Comparison of ENCODE assay signal across 9 cellular contexts in genomic region chr12:510071-510825, GRCh38. TPM values are rescaled to one million over a fixed set of nuclear protein-coding genes. Genes with fewer than 3 reads are reported as not detected.
DNase-seq lines count a peak whose midpoint lies in the region; ATAC-seq and TF ChIP-seq lines count a peak whose summit lies in the region.
"Had no signal": no experiment of that assay in that cellular context is flagged by ENCODE, and none has a peak within 500 bp of the region (broad histone marks: within the 10 kb centered on the region; RNA-seq: fewer than 3 reads in every experiment).

No MANE protein-coding gene starts in this region.

- CTCF ChIA-PET in SK-N-SH (lab: Yijun Ruan, JAX), result interaction anchor here (0.8 to 1.4 kb wide), 5 partner anchors 11 to 1073 kb away, joined by 3 to 9 read pairs (median 3); no protein-coding TSS in a partner anchor

- peaks cover 12 to 13% of the 10 kb centered on the region in 2 experiments; a peak in 3 of 4 replicates for H3K4me1 ChIP-seq in SK-N-SH (ENCODE audit: control insufficient read depth in 1 of 2, insufficient read depth in 2 of 2, low read depth in 1 of 2, low read length in 1 of 2)
- peaks cover 0 to 20% (median 0%) of the 10 kb centered on the region in 4 donors for H3K4me1 ChIP-seq in Peyer's patch
- peaks cover 14% of the 10 kb centered on the region for H3K4me1 ChIP-seq in iPS-15b (ENCODE audit: control insufficient read depth, insufficient read depth, low read length)
- H3K4me1 ChIP-seq in tibial nerve, result peaks cover 0 to 4% (median 0%) of the 10 kb centered on the region in 4 donors

- H3K27me3 ChIP-seq in SK-N-SH (ENCODE audit: insufficient read depth), result no peaks in the 10 kb centered on the region; the same call in 1 of the 2 replicates
- H3K27me3 ChIP-seq in Peyer's patch, result no peaks in the 10 kb centered on the region
- no peaks in the 10 kb centered on the region for H3K27me3 ChIP-seq in iPS-15b (ENCODE audit: control insufficient read depth, insufficient read depth, low read length)
- H3K27me3 ChIP-seq in tibial nerve, result no peaks in the 10 kb centered on the region
- H3K27me3 ChIP-seq in WERI-Rb-1 (ENCODE audit: insufficient read depth, low read depth, severe bottlenecking), result no peaks in the 10 kb centered on the region

- no peak for TF ChIP-seq RAD21 in SK-N-SH (IDR thresholded peaks at IDR 0.05; ENCODE audit: low read length)

- no peak overlapping the region for H3K4me3 ChIP-seq in SK-N-SH (ENCODE audit: low read depth in 2 of 2, low read length in 1 of 2)
- H3K4me3 ChIP-seq in Peyer's patch, result no peak overlapping the region
- peak overlapping the region; percentile 21 for H3K4me3 ChIP-seq in iPS-15b (ENCODE audit: low read depth, low read length)
- no peak overlapping the region for H3K4me3 ChIP-seq in tibial nerve
- no peak overlapping the region for H3K4me3 ChIP-seq in WERI-Rb-1 (ENCODE audit: low read depth, low read length)

- H3K4me2 ChIP-seq in SK-N-SH, result no peak overlapping the region

- H3K9me3 ChIP-seq in SK-N-SH (no peaks in the 10 kb centered on the region), Peyer's patch (no peaks in the 10 kb centered on the region), iPS-15b (ENCODE audit: control insufficient read depth, insufficient read depth, low read length) (no peaks in the 10 kb centered on the region), tibial nerve (no peaks in the 10 kb centered on the region), WERI-Rb-1 (ENCODE audit: severe bottlenecking) (no peaks in the 10 kb centered on the region)

- TF ChIP-seq POLR2A in Peyer's patch (IDR thresholded peaks at IDR 0.05) (no peak), tibial nerve (IDR thresholded peaks at IDR 0.05) (no peak)

- H2AFZ ChIP-seq in SK-N-SH (ENCODE audit: low read depth), result no peak overlapping the region

- no peaks in the 10 kb centered on the region for H4K20me1 ChIP-seq in SK-N-SH (ENCODE audit: insufficient read depth)

- H3K27ac ChIP-seq in SK-N-SH (ENCODE audit: low read depth in 2 of 2, low read length in 1 of 2) (no peak overlapping the region), Peyer's patch (peak overlapping the region in 2 of 4 donors; percentile 42 to 74), tibial nerve (peak overlapping the region in 3 of 4 donors; percentile 41 to 74 (median 70)), WERI-Rb-1 (no peak overlapping the region)

- DNase-seq in SK-N-SH, result peak; percentile 36
- DNase-seq in Peyer's patch, result peak in 2 of 3 donors; percentile 62 to 73
- DNase-seq in tibial nerve (ENCODE audit: low spot score in 2 of 2), result no peak
- DNase-seq in activated CD4-positive, alpha-beta T cell treated with anti-CD3 and anti-CD28 coated beads for 48 hours, result no peak
- no peak for DNase-seq in WERI-Rb-1
- DNase-seq: naive thymus-derived CD8-positive, alpha-beta T cell had no signal

- H3K9me2 ChIP-seq in SK-N-SH, result no peaks in the 10 kb centered on the region

- POLR2A ChIA-PET in SK-N-SH (lab: Yijun Ruan, JAX), result no interaction called here

- H3K36me3 ChIP-seq in SK-N-SH (replicated peaks in 1 of 2; ENCODE audit: control insufficient read depth in 1 of 2, insufficient read depth in 2 of 2, low read length in 1 of 2), result no peaks in the 10 kb centered on the region
- no peaks in the 10 kb centered on the region for H3K36me3 ChIP-seq in Peyer's patch
- no peaks in the 10 kb centered on the region for H3K36me3 ChIP-seq in iPS-15b (ENCODE audit: control insufficient read depth, insufficient read depth, low read length)
- H3K36me3 ChIP-seq in tibial nerve, result no peaks in the 10 kb centered on the region
- H3K36me3 ChIP-seq in WERI-Rb-1, result no peaks in the 10 kb centered on the region

- TF ChIP-seq EP300 in SK-N-SH (IDR thresholded peaks at IDR 0.05; ENCODE audit: borderline replicate concordance in 1 of 2, low read depth in 1 of 2, low read length in 1 of 2) (no peak), tibial nerve (IDR thresholded peaks at IDR 0.05) (peak in 1 of 2 donors; percentile 11)

- ATAC-seq in SK-N-SH treated with all-trans-retinoic acid at 6 μM for 48 hours, result no peak
- ATAC-seq in GM18868 (IDR thresholded peaks at IDR 0.05; ENCODE audit: unreplicated experiment), result no peak
- ATAC-seq: naive thymus-derived CD8-positive, alpha-beta T cell had no signal

- TF ChIP-seq CTCF in SK-N-SH (IDR thresholded peaks at IDR 0.05) (no peak), Peyer's patch (IDR thresholded peaks at IDR 0.05) (no peak), tibial nerve (IDR thresholded peaks at IDR 0.05) (no peak), WERI-Rb-1 (IDR thresholded peaks at IDR 0.05; ENCODE audit: low read depth, low read length) (no peak)

- H3K79me2 ChIP-seq in SK-N-SH (ENCODE audit: insufficient read depth), result no peaks in the 10 kb centered on the region

- H3K9ac ChIP-seq in SK-N-SH (no peak overlapping the region), iPS-15b (ENCODE audit: low read depth, low read length) (no peak overlapping the region)

- 52% methylated on average over 10 of the region's 12 CpGs for WGBS in SK-N-SH (ENCODE audit: low lambda C conversion rate)
- WGBS in tibial nerve, 2 donors, result 24 to 35% methylated on average over 12 of the region's 12 CpGs

- no peaks in the 10 kb centered on the region for H3F3A ChIP-seq in SK-N-SH (replicated peaks; ENCODE audit: insufficient read depth)

TF ChIP-seq in SK-N-SH, 30 proteins besides CTCF, POLR2A, EP300 and RAD21:
- TF ChIP-seq MXI1 (IDR thresholded peaks at IDR 0.05; ENCODE audit: low read depth, low read length) (no peak), ELF1 (IDR thresholded peaks at IDR 0.05) (no peak), MAX (IDR thresholded peaks at IDR 0.05; ENCODE audit: low read depth) (no peak), RXRA (IDR thresholded peaks at IDR 0.05; ENCODE audit: borderline replicate concordance, low read depth) (no peak)

TF ChIP-seq in SK-N-SH treated with all-trans-retinoic acid at 6 μM for 48 hours, 23 proteins besides CTCF, POLR2A, EP300 and RAD21 (continues in another document):
- no peak for TF ChIP-seq PATZ1 (CRISPR knock-in tag; IDR thresholded peaks at IDR 0.05; ENCODE audit: borderline replicate concordance)
- TF ChIP-seq ISL1 (CRISPR knock-in tag; IDR thresholded peaks at IDR 0.05), result no peak
- TF ChIP-seq SNAI2 (CRISPR knock-in tag; IDR thresholded peaks at IDR 0.05), result no peak
- no peak for TF ChIP-seq ZNF70 (CRISPR knock-in tag; IDR thresholded peaks at IDR 0.05)
- TF ChIP-seq TCF4 (CRISPR knock-in tag; IDR thresholded peaks at IDR 0.05; ENCODE audit: borderline replicate concordance), result no peak
- TF ChIP-seq CSDC2 (CRISPR knock-in tag; IDR thresholded peaks at IDR 0.05), result no peak
- no peak for TF ChIP-seq TSHZ2 (CRISPR knock-in tag; IDR thresholded peaks at IDR 0.05)
- TF ChIP-seq RARB (CRISPR knock-in tag; IDR thresholded peaks at IDR 0.05), result no peak
- no peak for TF ChIP-seq TOX (CRISPR knock-in tag; IDR thresholded peaks at IDR 0.05; ENCODE audit: borderline replicate concordance)
- no peak for TF ChIP-seq CREB5 (CRISPR knock-in tag; IDR thresholded peaks at IDR 0.05; ENCODE audit: low read depth)

RNA-seq across cellular contexts. Expression of gene B4GALNT3, which starts 50.5 kb away (rescaled TPM):
- polyA plus RNA-seq in SK-N-SH (2012; rRNA removed), result 0.34 and 0.53 TPM in 2 replicates
- polyA plus RNA-seq in SK-N-SH (2012; cell fraction: cytosol; rRNA removed), result 0.24 and 0.28 TPM in 2 replicates
- polyA plus RNA-seq in SK-N-SH (2012; cell fraction: nucleus; rRNA removed), result 0.20 and 0.27 TPM in 2 replicates
- total RNA-seq in Peyer's patch, result 10 to 100 TPM in 3 of 4 donors, 1 to 10 TPM in 1; 9.1 to 30.3 (median 12.5) TPM
- 10 to 100 TPM in 2 of 4 donors, 1 to 10 TPM in 2; 7.9 to 14.1 (median 9.8) TPM for total RNA-seq in tibial nerve

Comparison
In these comparisons a context has a peak if more than half of its experiments do, and no peak if none do; other contexts are left out.
1. DNase-seq: peak in SK-N-SH (single experiment) and Peyer's patch (2 of 3); none in tibial nerve (0 of 2), activated CD4-positive, alpha-beta T cell treated with anti-CD3 and anti-CD28 coated beads for 48 hours (single experiment) and WERI-Rb-1 (single experiment).
2. H3K27ac ChIP-seq: peak in tibial nerve (3 of 4); none in SK-N-SH (0 of 2) and WERI-Rb-1 (single experiment).